Comparison of ENCODE assay signal across 9 cellular contexts in genomic region chr19:6738726-6739389, GRCh38. TPM values are rescaled to one million over a fixed set of nuclear protein-coding genes. Genes with fewer than 3 reads are reported as not detected.
A peak's percentile ranks its signal among the peaks of the same experiment; 100 is the strongest.
DNase-seq lines count a peak whose midpoint lies in the region; ATAC-seq, FAIRE-seq and TF ChIP-seq lines count a peak whose summit lies in the region.
"Had no signal": no experiment of that assay in that cellular context is flagged by ENCODE, and none has a peak within 500 bp of the region (broad histone marks: within the 10 kb centered on the region; RNA-seq: fewer than 3 reads in every experiment).

No MANE protein-coding gene starts in this region.

- H3K4me1 ChIP-seq in neural progenitor cell = peaks cover 43% of the 10 kb centered on the region

- H3K4me3 ChIP-seq in epithelial cell of esophagus (ENCODE audit: low read length) (peak overlapping the region; percentile 44), neural progenitor cell (peak overlapping the region; percentile 26)

- no peaks in the 10 kb centered on the region for H3K36me3 ChIP-seq in neural progenitor cell

- H3K27ac ChIP-seq in neural progenitor cell = no peak overlapping the region

- peak overlapping the region; percentile 97 for H3K4me3 Mint-ChIP-seq in neural progenitor cell

- H3K79me2 ChIP-seq in neural progenitor cell (ENCODE audit: low read depth) = peaks cover 33% of the 10 kb centered on the region

- peaks cover 3% of the 10 kb centered on the region for H3K36me3 Mint-ChIP-seq in neural progenitor cell

- no peak for FAIRE-seq in GM19239 (lab: Jason Lieb, UNC)
- FAIRE-seq: A204.1 had no signal

- H3K27me3 Mint-ChIP-seq in neural progenitor cell (ENCODE audit: insufficient read depth, low read depth) = peaks cover 6% of the 10 kb centered on the region

- H3K4me2 ChIP-seq in neural progenitor cell = peak overlapping the region; percentile 64

- H3K4me1 Mint-ChIP-seq in neural progenitor cell = peaks cover 50% of the 10 kb centered on the region

- no peaks in the 10 kb centered on the region for H4K20me1 ChIP-seq in neural progenitor cell (ENCODE audit: low read depth)

- no peaks in the 10 kb centered on the region for H3K27me3 ChIP-seq in neural progenitor cell

- ATAC-seq in GM18520 (IDR thresholded peaks at IDR 0.05; ENCODE audit: unreplicated experiment) = no peak

- H3K9me3 Mint-ChIP-seq in neural progenitor cell = no peaks in the 10 kb centered on the region

- peak overlapping the region; percentile 25 for H3K27ac Mint-ChIP-seq in neural progenitor cell

- peaks cover 58% of the 10 kb centered on the region for H3F3A ChIP-seq in neural progenitor cell (ENCODE audit: low read depth)

- DNase-seq in DMS153 treated with DMSO at 0.1 percent for 48 hours (lab: John Stamatoyannopoulos, UW; ENCODE audit: unreplicated experiment) = peak; percentile 68
- DNase-seq in DMS153 (lab: John Stamatoyannopoulos, UW) = no peak
- peak; percentile 30 for DNase-seq in activated CD4-positive, alpha-beta T cell treated with anti-CD3 and anti-CD28 coated beads for 1 hour
- peak; percentile 34 for DNase-seq in epithelial cell of esophagus (ENCODE audit: low read depth)
- DNase-seq in neural progenitor cell (ENCODE audit: low spot score) = peak; percentile 51
- no peak for DNase-seq in NCI-H69 (lab: John Stamatoyannopoulos, UW)
- no peak for DNase-seq in GM19239 (ENCODE audit: insufficient read length, low spot score)

- H2AFZ ChIP-seq in neural progenitor cell (replicated peaks) = no peak overlapping the region

- H3K9me3 ChIP-seq in neural progenitor cell (ENCODE audit: low read depth) = no peaks in the 10 kb centered on the region

- H3K9ac ChIP-seq in neural progenitor cell = no peak overlapping the region

- TF ChIP-seq CTCF in epithelial cell of esophagus (IDR thresholded peaks at IDR 0.05; ENCODE audit: insufficient read depth, low read depth, low read length, missing control alignments) (no peak), neural progenitor cell (IDR thresholded peaks at IDR 0.05) (no peak)

RNA-seq across cellular contexts. Expression of gene TRIP10, which starts 0.6 kb away (rescaled TPM):
- total RNA-seq in neural progenitor cell (ENCODE audit: low replicate concordance) = 53.0 and 57.2 TPM in 2 replicates

RNA-seq across cellular contexts. Expression of gene GPR108, which starts 1.5 kb away (rescaled TPM):
- 38.3 and 55.3 TPM in 2 replicates for total RNA-seq in neural progenitor cell (ENCODE audit: low replicate concordance)

RNA-seq across cellular contexts. Expression of gene C3, which starts 18.4 kb away (rescaled TPM):
- 0.25 and 1.5 TPM in 2 replicates for total RNA-seq in neural progenitor cell (ENCODE audit: low replicate concordance)

RNA-seq across cellular contexts. Expression of gene SH2D3A, which starts 28.4 kb away (rescaled TPM):
- total RNA-seq in neural progenitor cell (ENCODE audit: low replicate concordance) = 0.65 and 1.5 TPM in 2 replicates

RNA-seq across cellular contexts. Expression of gene VAV1, which starts 33.6 kb away (rescaled TPM):
- total RNA-seq in neural progenitor cell (ENCODE audit: low replicate concordance) = 0.15 TPM in 1 of 2 replicates, not detected in the other

Comparison
In these comparisons a context has a peak if more than half of its experiments do, and no peak if none do; other contexts are left out.
1. DNase-seq: peak in DMS153 treated with DMSO at 0.1 percent for 48 hours (single experiment), activated CD4-positive, alpha-beta T cell treated with anti-CD3 and anti-CD28 coated beads for 1 hour (single experiment), epithelial cell of esophagus (single experiment) and neural progenitor cell (single experiment); none in DMS153 (single experiment), NCI-H69 (single experiment) and GM19239 (single experiment).